21 cellular contexts compared by ENCODE assay signal in genomic region chr7:88859288-88859687, GRCh38.
"Had no signal": no experiment of that assay in that cellular context is flagged by ENCODE, and none has a peak within 500 bp of the region (broad histone marks: within the 10 kb centered on the region; RNA-seq: fewer than 3 reads in every experiment).

No MANE protein-coding gene starts in this region.

- H3K9me3 ChIP-seq: esophagus muscularis mucosa, gastroesophageal sphincter, heart left ventricle, left lung, lower lobe of right lung had no signal

- ATAC-seq: foreskin keratinocyte; gastroesophageal sphincter; heart left ventricle; left cardiac atrium; left lung; left ventricle myocardium superior; lower lobe of right lung; naive thymus-derived CD4-positive, alpha-beta T cell had no signal

- H3K4me1 ChIP-seq: esophagus muscularis mucosa, foreskin keratinocyte, gastroesophageal sphincter, heart left ventricle, left lung, lower lobe of right lung had no signal

- DNase-seq: dermis blood vessel endothelial cell; dorsolateral prefrontal cortex; effector CD4-positive, alpha-beta T cell; effector memory CD4-positive, alpha-beta T cell; foreskin keratinocyte; heart left ventricle; hypothalamus; immature natural killer cell; islet precursor cell; left cardiac atrium; left lung; left ventricle myocardium superior; lower lobe of right lung; mesenchymal stem cell; midbrain; naive thymus-derived CD4-positive, alpha-beta T cell had no signal

- H3K27ac ChIP-seq: coronary artery, dorsolateral prefrontal cortex, esophagus muscularis mucosa, foreskin keratinocyte, gastroesophageal sphincter, heart left ventricle, hepatocyte, left lung, lower lobe of right lung had no signal

- H3K36me3 ChIP-seq: esophagus muscularis mucosa, gastroesophageal sphincter, heart left ventricle, left lung, lower lobe of right lung had no signal

- H3K4me3 ChIP-seq: coronary artery, dorsolateral prefrontal cortex, esophagus muscularis mucosa, gastroesophageal sphincter, heart left ventricle, hepatocyte, left lung, lower lobe of right lung had no signal

- H3K4me2 ChIP-seq: hepatocyte had no signal

- FAIRE-seq: endothelial cell of umbilical vein had no signal

- H3K27me3 ChIP-seq: dorsolateral prefrontal cortex, esophagus muscularis mucosa, foreskin keratinocyte, gastroesophageal sphincter, heart left ventricle, hepatocyte, left lung had no signal

- H2AFZ ChIP-seq: hepatocyte had no signal
